9 cellular contexts compared by ENCODE assay signal in genomic region chr15:67100808-67101581, GRCh38. TPM values are rescaled to one million over a fixed set of nuclear protein-coding genes. Genes with fewer than 3 reads are reported as not detected.
A peak's percentile ranks its signal among the peaks of the same experiment; 100 is the strongest.
DNase-seq lines count a peak whose midpoint lies in the region; ATAC-seq, FAIRE-seq and TF ChIP-seq lines count a peak whose summit lies in the region.
"Had no signal": no experiment of that assay in that cellular context is flagged by ENCODE, and none has a peak within 500 bp of the region (broad histone marks: within the 10 kb centered on the region; RNA-seq: fewer than 3 reads in every experiment).

No MANE protein-coding gene starts in this region.

- H3K36me3 ChIP-seq in tibial artery = peaks cover 0 to 2% (median 0%) of the 10 kb centered on the region in 3 donors

- WGBS in A549 (ENCODE audit: missing lambda C conversion rate) = 85% methylated on average over 7 of the region's 7 CpGs

- CTCF ChIA-PET in A549 (lab: Yijun Ruan, JAX) = interaction anchor here (0.7 to 1.8 kb wide), 10 partner anchors 11 to 203 kb away, joined by 3 to 7 read pairs (median 3); no protein-coding TSS in a partner anchor

- no peak for TF ChIP-seq RAD21 in A549 (conservative IDR thresholded peaks at IDR 0.05 in 1 of 2, IDR thresholded peaks at IDR 0.05 in 1 of 2)

- H3K4me2 ChIP-seq in A549 = peak overlapping the region; percentile 0; the same call in 2 of the 3 replicates

- POLR2A ChIA-PET in A549 (lab: Yijun Ruan, JAX) = no interaction called here

- no peak for ATAC-seq in A549
- ATAC-seq in GM19351 (IDR thresholded peaks at IDR 0.05; ENCODE audit: unreplicated experiment) = peak; percentile 65
- peak; percentile 58 for ATAC-seq in HG03442 (IDR thresholded peaks at IDR 0.05; ENCODE audit: unreplicated experiment)
- peak; percentile 30 for ATAC-seq in central memory CD8-positive, alpha-beta T cell (replicated peaks; ENCODE audit: extremely low read depth, poor library complexity, severe bottlenecking)

- no peaks in the 10 kb centered on the region for H3K9me3 ChIP-seq in A549
- H3K9me3 ChIP-seq in tibial artery = no peaks in the 10 kb centered on the region

- no peak overlapping the region for H3K4me3 Mint-ChIP-seq in central memory CD8-positive, alpha-beta T cell

- no peaks in the 10 kb centered on the region for H3K27me3 Mint-ChIP-seq in central memory CD8-positive, alpha-beta T cell

- peaks cover 50% of the 10 kb centered on the region for H3K4me1 Mint-ChIP-seq in central memory CD8-positive, alpha-beta T cell

- H3K4me1 ChIP-seq in A549 (peaks cover 100% of the 10 kb centered on the region), tibial artery (peaks cover 4 to 46% (median 33%) of the 10 kb centered on the region in 4 donors)

- DNase-seq in A549 (ENCODE audit: low read depth in 1 of 2, low spot score in 1 of 2) = no peak
- DNase-seq in central memory CD8-positive, alpha-beta T cell (ENCODE audit: low spot score in 2 of 2) = no peak
- no peak for DNase-seq in tibial artery
- no peak for DNase-seq in mucosa of gallbladder (ENCODE audit: low spot score)
- DNase-seq in DMS153 (lab: John Stamatoyannopoulos, UW) = no peak
- DNase-seq in NCI-H2196 treated with DMSO at 0.1 percent for 48 hours (lab: John Stamatoyannopoulos, UW; ENCODE audit: unreplicated experiment) = no peak

- intact Hi-C loops in tibial artery (cut with DNase I; ENCODE audit: low total_unique reads) = no loop called here

- H3K4me3 ChIP-seq in A549 = no peak overlapping the region
- no peak overlapping the region for H3K4me3 ChIP-seq in tibial artery

- H3K27ac ChIP-seq in A549 (peak overlapping the region; percentile 92 to 93; a peak in 5 of 6 replicates), tibial artery (no peak overlapping the region)

- no peaks in the 10 kb centered on the region for H3K27me3 ChIP-seq in tibial artery

- peaks cover 11% of the 10 kb centered on the region for H3K36me3 Mint-ChIP-seq in central memory CD8-positive, alpha-beta T cell (ENCODE audit: insufficient read depth)

- TF ChIP-seq POLR2A in A549 (IDR thresholded peaks at IDR 0.05; ENCODE audit: low read length) = no peak

- H3K27ac Mint-ChIP-seq in central memory CD8-positive, alpha-beta T cell (ENCODE audit: low read depth) = no peak overlapping the region

- TF ChIP-seq CTCF in A549 (IDR thresholded peaks at IDR 0.05) = no peak
- no peak for TF ChIP-seq CTCF in tibial artery (IDR thresholded peaks at IDR 0.05)

- no peak for TF ChIP-seq EP300 in A549 (IDR thresholded peaks at IDR 0.05)

- H3K9me3 Mint-ChIP-seq in central memory CD8-positive, alpha-beta T cell = no peaks in the 10 kb centered on the region

- FAIRE-seq in A549 (lab: Jason Lieb, UNC) = no peak
- FAIRE-seq: G401.6 had no signal

TF ChIP-seq in A549, 52 proteins besides CTCF, POLR2A, EP300 and RAD21:
- TF ChIP-seq SREBF2 (IDR thresholded peaks at IDR 0.05) = no peak
- no peak for TF ChIP-seq TP53 (CRISPR knock-in tag; IDR thresholded peaks at IDR 0.05)
- TF ChIP-seq HOXB5 (CRISPR knock-in tag; IDR thresholded peaks at IDR 0.05) = 0 out of 2 replicates have a peak, but pooled peaks have one; percentile 37

RNA-seq across cellular contexts. Expression of gene SMAD3, which starts 35.6 kb away (rescaled TPM):
- polyA plus RNA-seq in A549 (2011; rRNA removed) (77.2 and 101 TPM in 2 replicates), A549 (2017; fragmentation: RNase III; extraction: RNeasy Plus Mini Kit Qiagen cat#74134 plus additional on column Dnase treatment) (74.6 to 106 TPM (median 93.4 TPM) in 3 replicates)
- polyA plus RNA-seq in A549 (2012; cell fraction: cytosol; rRNA removed) = 116 and 161 TPM in 2 replicates
- polyA plus RNA-seq in A549 (2012; cell fraction: nucleus; rRNA removed) = 256 and 267 TPM in 2 replicates
- polyA minus RNA-seq in A549 (2011; rRNA and poly(A)+ RNA removed) = 138 and 158 TPM in 2 replicates
- 59.0 TPM for total RNA-seq in mucosa of gallbladder

Comparison
In these comparisons a context has a peak if more than half of its experiments do, and no peak if none do; other contexts are left out.
1. ATAC-seq: peak in GM19351 (single experiment), HG03442 (single experiment) and central memory CD8-positive, alpha-beta T cell (single experiment); none in A549 (0 of 2).
2. H3K27ac ChIP-seq: peak in A549 (2 of 2); none in tibial artery (0 of 2).